Comparison of ENCODE assay signal across 30 cellular contexts in the genomic region with DNA sequence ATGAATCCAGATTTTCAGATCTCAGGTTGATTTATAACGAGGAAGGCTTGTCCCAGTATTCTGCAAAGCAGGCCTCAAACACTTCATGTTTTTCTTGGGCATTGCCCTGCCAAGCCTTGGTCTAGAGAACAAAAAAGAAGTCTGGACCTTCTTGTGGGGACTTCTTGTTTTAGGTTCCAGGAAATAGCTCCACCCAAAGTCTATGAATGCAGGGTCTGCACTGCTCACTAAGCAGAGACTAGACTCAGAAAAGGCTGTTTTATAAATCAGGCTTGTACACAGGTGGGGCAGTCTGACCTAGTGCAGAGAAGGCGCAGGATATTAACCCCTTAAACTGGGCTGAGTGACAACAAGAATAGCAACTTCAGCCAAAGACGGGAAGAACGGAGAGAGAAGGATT. TPM values are rescaled to one million over a fixed set of nuclear protein-coding genes. Genes with fewer than 3 reads are reported as not detected.
A peak's percentile ranks its signal among the peaks of the same experiment; 100 is the strongest.
DNase-seq lines count a peak whose midpoint lies in the region; ATAC-seq lines count a peak whose summit lies in the region.
"Had no signal": no experiment of that assay in that cellular context is flagged by ENCODE, and none has a peak within 500 bp of the region (broad histone marks: within the 10 kb centered on the region; RNA-seq: fewer than 3 reads in every experiment).

No MANE protein-coding gene starts in this region.

- H3K27me3 ChIP-seq in CD8-positive, alpha-beta memory T cell (ENCODE audit: insufficient read depth, low read length, poor library complexity, severe bottlenecking) = no peaks in the 10 kb centered on the region
- H3K27me3 ChIP-seq: body of pancreas, Peyer's patch, right lobe of liver, uterus had no signal

- no peak overlapping the region for H3K27ac ChIP-seq in CD8-positive, alpha-beta memory T cell (ENCODE audit: low read depth, low read length)
- H3K27ac ChIP-seq: body of pancreas, C4-2B, KMS-11, parathyroid adenoma, right lobe of liver, uterus, VCaP had no signal

- H3K9me3 Mint-ChIP-seq in activated naive CD8-positive, alpha-beta T cell treated with anti-CD3 and anti-CD28 coated beads, Interleukin-2, amount 10 ng/mL, durations not matched to agents 7 days and 5 days = no peaks in the 10 kb centered on the region
- no peaks in the 10 kb centered on the region for H3K9me3 Mint-ChIP-seq in activated naive CD8-positive, alpha-beta T cell treated with anti-CD3 and anti-CD28 coated beads, Interleukin-2, amount 50 U/mL, for 24 hours
- no peaks in the 10 kb centered on the region for H3K9me3 Mint-ChIP-seq in CD8-positive, alpha-beta memory T cell
- no peaks in the 10 kb centered on the region for H3K9me3 Mint-ChIP-seq in activated T-helper 17 cell treated with anti-CD3 and anti-CD28 coated beads, Interleukin-2, amount 50 U/mL, for 72 hours
- peaks cover 4% of the 10 kb centered on the region for H3K9me3 Mint-ChIP-seq in stimulated activated memory B cell treated with anti-CD40 and anti-IgM and Interleukin-4, amounts not matched to agents 10 μg/mL and 1 μg/mL and 100 μg/mL, for 72 hours
- H3K9me3 Mint-ChIP-seq: GM23338, HFFc6 had no signal

- H3K4me1 Mint-ChIP-seq in activated naive CD8-positive, alpha-beta T cell treated with anti-CD3 and anti-CD28 coated beads, Interleukin-2, amount 10 ng/mL, durations not matched to agents 7 days and 5 days = peaks cover 55% of the 10 kb centered on the region
- H3K4me1 Mint-ChIP-seq in activated naive CD8-positive, alpha-beta T cell treated with anti-CD3 and anti-CD28 coated beads, Interleukin-2, amount 50 U/mL, for 24 hours = peaks cover 62% of the 10 kb centered on the region
- H3K4me1 Mint-ChIP-seq in CD8-positive, alpha-beta memory T cell = peaks cover 61 to 88% (median 86%) of the 10 kb centered on the region in 3 donors
- peaks cover 56% of the 10 kb centered on the region for H3K4me1 Mint-ChIP-seq in activated T-helper 17 cell treated with anti-CD3 and anti-CD28 coated beads, Interleukin-2, amount 50 U/mL, for 72 hours
- peaks cover 81% of the 10 kb centered on the region for H3K4me1 Mint-ChIP-seq in stimulated activated memory B cell treated with anti-CD40 and anti-IgM and Interleukin-4, amounts not matched to agents 10 μg/mL and 1 μg/mL and 100 μg/mL, for 72 hours
- H3K4me1 Mint-ChIP-seq: GM23338, neural crest cell had no signal

- no peaks in the 10 kb centered on the region for H3K27me3 Mint-ChIP-seq in activated naive CD8-positive, alpha-beta T cell treated with anti-CD3 and anti-CD28 coated beads, Interleukin-2, amount 10 ng/mL, durations not matched to agents 7 days and 5 days
- no peaks in the 10 kb centered on the region for H3K27me3 Mint-ChIP-seq in activated naive CD8-positive, alpha-beta T cell treated with anti-CD3 and anti-CD28 coated beads, Interleukin-2, amount 50 U/mL, for 24 hours
- no peaks in the 10 kb centered on the region for H3K27me3 Mint-ChIP-seq in CD8-positive, alpha-beta memory T cell
- H3K27me3 Mint-ChIP-seq in activated T-helper 17 cell treated with anti-CD3 and anti-CD28 coated beads, Interleukin-2, amount 50 U/mL, for 72 hours = no peaks in the 10 kb centered on the region
- no peaks in the 10 kb centered on the region for H3K27me3 Mint-ChIP-seq in stimulated activated memory B cell treated with anti-CD40 and anti-IgM and Interleukin-4, amounts not matched to agents 10 μg/mL and 1 μg/mL and 100 μg/mL, for 72 hours

- POLR2A ChIA-PET in activated naive CD8-positive, alpha-beta T cell treated with anti-CD3 and anti-CD28 coated beads, Interleukin-2, amount 10 ng/mL, durations not matched to agents 7 days and 5 days (lab: Charles Lee) = interaction anchor here (0.7 to 0.8 kb wide), 2 partner anchors 9 to 14 kb away, joined by 3 read pairs; no protein-coding TSS in a partner anchor
- POLR2A ChIA-PET in CD8-positive, alpha-beta memory T cell (lab: Charles Lee) = interaction anchor here (0.5 to 1.3 kb wide), 4 partner anchors 8 to 21 kb away, joined by 3 to 4 read pairs (median 3); no protein-coding TSS in a partner anchor

- no peaks in the 10 kb centered on the region for H3K9me3 ChIP-seq in CD8-positive, alpha-beta memory T cell (ENCODE audit: low read length)
- H3K9me3 ChIP-seq: body of pancreas, Peyer's patch, right lobe of liver, uterus had no signal

- peak overlapping the region; percentile 64 for H3K4me3 Mint-ChIP-seq in activated naive CD8-positive, alpha-beta T cell treated with anti-CD3 and anti-CD28 coated beads, Interleukin-2, amount 10 ng/mL, durations not matched to agents 7 days and 5 days
- no peak overlapping the region for H3K4me3 Mint-ChIP-seq in activated naive CD8-positive, alpha-beta T cell treated with anti-CD3 and anti-CD28 coated beads, Interleukin-2, amount 50 U/mL, for 24 hours
- H3K4me3 Mint-ChIP-seq in CD8-positive, alpha-beta memory T cell = peak overlapping the region in 4 of 7 donors; percentile 11 to 70 (median 55)
- H3K4me3 Mint-ChIP-seq in activated T-helper 17 cell treated with anti-CD3 and anti-CD28 coated beads, Interleukin-2, amount 50 U/mL, for 72 hours = peak overlapping the region; percentile 52
- no peak overlapping the region for H3K4me3 Mint-ChIP-seq in stimulated activated memory B cell treated with anti-CD40 and anti-IgM and Interleukin-4, amounts not matched to agents 10 μg/mL and 1 μg/mL and 100 μg/mL, for 72 hours
- H3K4me3 Mint-ChIP-seq: GM23338, HFFc6, neural crest cell had no signal

- H3K4me1 ChIP-seq in CD8-positive, alpha-beta memory T cell (ENCODE audit: insufficient read depth, low read length) = peaks cover 60% of the 10 kb centered on the region
- H3K4me1 ChIP-seq: body of pancreas, parathyroid adenoma, right lobe of liver, uterus had no signal

- H3K36me3 Mint-ChIP-seq in activated naive CD8-positive, alpha-beta T cell treated with anti-CD3 and anti-CD28 coated beads, Interleukin-2, amount 10 ng/mL, durations not matched to agents 7 days and 5 days = peaks cover 53% of the 10 kb centered on the region
- H3K36me3 Mint-ChIP-seq in activated naive CD8-positive, alpha-beta T cell treated with anti-CD3 and anti-CD28 coated beads, Interleukin-2, amount 50 U/mL, for 24 hours (ENCODE audit: low read depth) = peaks cover 51% of the 10 kb centered on the region
- peaks cover 22 to 47% (median 30%) of the 10 kb centered on the region in 3 donors for H3K36me3 Mint-ChIP-seq in CD8-positive, alpha-beta memory T cell
- peaks cover 91% of the 10 kb centered on the region for H3K36me3 Mint-ChIP-seq in activated T-helper 17 cell treated with anti-CD3 and anti-CD28 coated beads, Interleukin-2, amount 50 U/mL, for 72 hours (ENCODE audit: low read depth)
- peaks cover 69% of the 10 kb centered on the region for H3K36me3 Mint-ChIP-seq in stimulated activated memory B cell treated with anti-CD40 and anti-IgM and Interleukin-4, amounts not matched to agents 10 μg/mL and 1 μg/mL and 100 μg/mL, for 72 hours

- H3K4me3 ChIP-seq in CD8-positive, alpha-beta memory T cell (ENCODE audit: low read length) = no peak overlapping the region
- H3K4me3 ChIP-seq: body of pancreas, GM23338, Peyer's patch, right lobe of liver, uterus had no signal

- no peak for ATAC-seq in activated naive CD8-positive, alpha-beta T cell treated with anti-CD3 and anti-CD28 coated beads, Interleukin-2, amount 10 ng/mL, durations not matched to agents 7 days and 5 days (ENCODE audit: low read depth)
- ATAC-seq in activated naive CD8-positive, alpha-beta T cell treated with anti-CD3 and anti-CD28 coated beads, Interleukin-2, amount 50 U/mL, for 24 hours = no peak
- ATAC-seq in activated T-helper 17 cell treated with anti-CD3 and anti-CD28 coated beads, Interleukin-2, amount 50 U/mL, for 72 hours (replicated peaks) = no peak
- no peak for ATAC-seq in stimulated activated memory B cell treated with anti-CD40 and anti-IgM and Interleukin-4, amounts not matched to agents 10 μg/mL and 1 μg/mL and 100 μg/mL, for 72 hours
- ATAC-seq in GM18498 (IDR thresholded peaks at IDR 0.05; ENCODE audit: unreplicated experiment) = no peak
- ATAC-seq: body of pancreas, GM23338 had no signal

- CTCF ChIA-PET in CD8-positive, alpha-beta memory T cell (lab: Charles Lee) = interaction anchor here (0.8 to 1.8 kb wide), 7 partner anchors 10 to 585 kb away, joined by 3 to 7 read pairs (median 3); no protein-coding TSS in a partner anchor

- peaks cover 22% of the 10 kb centered on the region for H3K36me3 ChIP-seq in CD8-positive, alpha-beta memory T cell (ENCODE audit: insufficient read depth, low read length)
- H3K36me3 ChIP-seq: uterus had no signal

- peak overlapping the region; percentile 58 for H3K27ac Mint-ChIP-seq in activated naive CD8-positive, alpha-beta T cell treated with anti-CD3 and anti-CD28 coated beads, Interleukin-2, amount 10 ng/mL, durations not matched to agents 7 days and 5 days
- H3K27ac Mint-ChIP-seq in activated naive CD8-positive, alpha-beta T cell treated with anti-CD3 and anti-CD28 coated beads, Interleukin-2, amount 50 U/mL, for 24 hours = no peak overlapping the region
- peak overlapping the region in 6 of 8 donors; percentile 58 to 93 (median 78) for H3K27ac Mint-ChIP-seq in CD8-positive, alpha-beta memory T cell
- peak overlapping the region; percentile 72 for H3K27ac Mint-ChIP-seq in activated T-helper 17 cell treated with anti-CD3 and anti-CD28 coated beads, Interleukin-2, amount 50 U/mL, for 72 hours
- H3K27ac Mint-ChIP-seq in stimulated activated memory B cell treated with anti-CD40 and anti-IgM and Interleukin-4, amounts not matched to agents 10 μg/mL and 1 μg/mL and 100 μg/mL, for 72 hours = peak overlapping the region; percentile 75
- H3K27ac Mint-ChIP-seq: GM23338, HFFc6 had no signal

- no peak for DNase-seq in activated naive CD8-positive, alpha-beta T cell treated with anti-CD3 and anti-CD28 coated beads, Interleukin-2, amount 10 ng/mL, durations not matched to agents 7 days and 5 days
- DNase-seq in activated naive CD8-positive, alpha-beta T cell treated with anti-CD3 and anti-CD28 coated beads, Interleukin-2, amount 50 U/mL, for 24 hours = no peak
- no peak for DNase-seq in CD8-positive, alpha-beta memory T cell
- no peak for DNase-seq in SIG-M5 (lab: John Stamatoyannopoulos, UW)
- no peak for DNase-seq in activated CD4-positive, CD25-positive, alpha-beta regulatory T cell (lab: John Stamatoyannopoulos, UW)
- DNase-seq: activated CD4-positive, alpha-beta T cell treated with anti-CD3 and anti-CD28 coated beads, Interleukin-2, amount 50 U/mL, for 4 hours; activated effector memory CD4-positive, alpha-beta T cell treated with Interleukin-2 at 50 U/mL for 16 hours; activated T-cell treated with anti-CD3 and anti-CD28 coated beads for 4 hours; body of pancreas; effector CD4-positive, alpha-beta T cell; HFFc6; mammary epithelial cell; MM.1S; NCI-H2029; NCI-H526; NK-92 treated with Interleukin-12 subunit alpha and Interleukin-12 subunit beta, amount 100 ng/mL, for 24 hours; Peyer's patch; right lobe of liver; stimulated activated CD4-positive, alpha-beta T cell treated with anti-CD3 and anti-CD28 coated beads, Interleukin-12 subunit alpha, Interleukin-12 subunit beta, amount 100 ng/mL, for 4 hours; stimulated activated CD4-positive, alpha-beta T cell treated with anti-CD3 and anti-CD28 coated beads, Interleukin-4, amount 100 ng/mL, for 1 hour; uterus had no signal

RNA-seq across cellular contexts. Expression of a gene that starts 44.3 kb away (rescaled TPM):
- total RNA-seq in activated naive CD8-positive, alpha-beta T cell treated with anti-CD3 and anti-CD28 coated beads, Interleukin-2, amount 10 ng/mL, durations not matched to agents 7 days and 5 days = 10 to 100 TPM; 40.6 to 46.0 TPM
- total RNA-seq in CD8-positive, alpha-beta memory T cell = 10 to 100 TPM; 41.5 to 50.9 TPM
- polyA plus RNA-seq in CD8-positive, alpha-beta memory T cell = 35.5 TPM
- total RNA-seq in activated T-helper 17 cell treated with anti-CD3 and anti-CD28 coated beads, Interleukin-2, amount 50 U/mL, for 72 hours = 100 to 1,000 TPM in 1 of 2 donors, 10 to 100 TPM in 1; 54.5 to 121 TPM

RNA-seq across cellular contexts. Expression of a gene that starts 44.3 kb away (rescaled TPM):
- 10 to 100 TPM in 1 of 2 experiments, 1 to 10 TPM in 1; 9.8 to 10.9 TPM for total RNA-seq in activated naive CD8-positive, alpha-beta T cell treated with anti-CD3 and anti-CD28 coated beads, Interleukin-2, amount 10 ng/mL, durations not matched to agents 7 days and 5 days
- total RNA-seq in CD8-positive, alpha-beta memory T cell = 10 to 100 TPM; 12.0 to 13.2 TPM
- 0.62 TPM for polyA plus RNA-seq in CD8-positive, alpha-beta memory T cell
- 10 to 100 TPM in 1 of 2 donors, 1 to 10 TPM in 1; 8.8 to 12.7 TPM for total RNA-seq in activated T-helper 17 cell treated with anti-CD3 and anti-CD28 coated beads, Interleukin-2, amount 50 U/mL, for 72 hours

Comparison
In these comparisons a context has a peak if more than half of its experiments do, and no peak if none do; other contexts are left out.
1. H3K4me3 Mint-ChIP-seq: peak in activated naive CD8-positive, alpha-beta T cell treated with anti-CD3 and anti-CD28 coated beads, Interleukin-2, amount 10 ng/mL, durations not matched to agents 7 days and 5 days (single experiment), CD8-positive, alpha-beta memory T cell (4 of 7) and activated T-helper 17 cell treated with anti-CD3 and anti-CD28 coated beads, Interleukin-2, amount 50 U/mL, for 72 hours (single experiment); none in activated naive CD8-positive, alpha-beta T cell treated with anti-CD3 and anti-CD28 coated beads, Interleukin-2, amount 50 U/mL, for 24 hours (single experiment) and stimulated activated memory B cell treated with anti-CD40 and anti-IgM and Interleukin-4, amounts not matched to agents 10 μg/mL and 1 μg/mL and 100 μg/mL, for 72 hours (single experiment).